ENCODE assay signal across 39 cellular contexts in the genomic region with DNA sequence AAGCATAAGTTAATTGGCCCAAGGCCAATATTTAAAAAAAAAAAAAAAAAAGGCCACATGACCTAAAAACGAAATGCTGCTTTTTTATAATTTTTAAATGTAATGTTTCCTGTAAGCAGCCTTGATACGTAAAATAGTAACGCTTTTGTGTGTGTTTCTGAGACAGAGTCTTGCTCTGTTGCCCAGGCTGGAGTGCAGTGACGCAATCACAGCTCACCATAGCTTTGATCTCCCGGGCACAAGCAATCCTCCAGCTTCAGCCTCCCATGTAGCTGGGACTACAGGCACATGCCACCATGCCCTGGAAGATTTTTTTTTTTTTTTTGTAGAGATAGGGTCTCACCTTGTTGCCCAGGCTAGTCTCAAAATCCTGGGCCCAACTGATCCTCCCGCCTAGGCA.
"Had no signal": no experiment of that assay in that cellular context is flagged by ENCODE, and none has a peak within 500 bp of the region (broad histone marks: within the 10 kb centered on the region; RNA-seq: fewer than 3 reads in every experiment).

No MANE protein-coding gene starts in this region.

- H3K4me3 Mint-ChIP-seq: activated naive CD4-positive, alpha-beta T cell treated with anti-CD3 and anti-CD28 coated beads for 36 hours; activated naive CD4-positive, alpha-beta T cell treated with anti-CD3 and anti-CD28 coated beads, Interleukin-2, amount 10 ng/mL, durations not matched to agents 7 days and 5 days; activated naive CD4-positive, alpha-beta T cell treated with anti-CD3 and anti-CD28 coated beads, Interleukin-2, amount 50 U/mL, for 24 hours; activated naive CD8-positive, alpha-beta T cell; activated naive CD8-positive, alpha-beta T cell treated with anti-CD3 and anti-CD28 coated beads for 36 hours; activated naive CD8-positive, alpha-beta T cell treated with anti-CD3 and anti-CD28 coated beads, Interleukin-2, amount 10 ng/mL, durations not matched to agents 7 days and 5 days; activated naive CD8-positive, alpha-beta T cell treated with anti-CD3 and anti-CD28 coated beads, Interleukin-2, amount 50 U/mL, for 24 hours; activated T-cell treated with anti-CD3 and anti-CD28 coated beads, Interleukin-2, amount 50 U/mL, for 24 hours; activated T-cell treated with anti-CD3 and anti-CD28 coated beads, Interleukin-2, amount 50 U/mL, for 72 hours; activated T-helper 1 cell treated with anti-CD3 and anti-CD28 coated beads, Interleukin-12 subunit alpha, Interleukin-12 subunit beta, Interleukin-2, Interleukin-4 antibody, amounts not matched to agents 30 ng/mL and 10 ng/mL and 1 ng/mL, durations not matched to agents 14 hours and 24 hours and 36 hours; activated T-helper 17 cell treated with anti-CD3 and anti-CD28 coated beads, Interleukin-2, amount 50 U/mL, for 72 hours; brain; central memory CD8-positive, alpha-beta T cell had no signal

- ATAC-seq: activated naive CD4-positive, alpha-beta T cell treated with anti-CD3 and anti-CD28 coated beads, Interleukin-2, amount 50 U/mL, for 72 hours; activated naive CD8-positive, alpha-beta T cell treated with anti-CD3 and anti-CD28 coated beads, Interleukin-2, amount 50 U/mL, for 24 hours; activated T-cell treated with anti-CD3 and anti-CD28 coated beads, Interleukin-2, amount 50 U/mL, for 72 hours; activated T-helper 17 cell treated with anti-CD3 and anti-CD28 coated beads, Interleukin-2, amount 50 U/mL, for 72 hours; body of pancreas had no signal

- H3K36me3 Mint-ChIP-seq: activated naive CD4-positive, alpha-beta T cell treated with anti-CD3 and anti-CD28 coated beads, Interleukin-2, amount 10 ng/mL, durations not matched to agents 7 days and 5 days; activated naive CD4-positive, alpha-beta T cell treated with anti-CD3 and anti-CD28 coated beads, Interleukin-2, amount 50 U/mL, for 24 hours; activated naive CD4-positive, alpha-beta T cell treated with anti-CD3 and anti-CD28 coated beads, Interleukin-2, amount 50 U/mL, for 72 hours; activated naive CD8-positive, alpha-beta T cell; activated naive CD8-positive, alpha-beta T cell treated with anti-CD3 and anti-CD28 coated beads for 36 hours; activated naive CD8-positive, alpha-beta T cell treated with anti-CD3 and anti-CD28 coated beads, Interleukin-2, amount 10 ng/mL, durations not matched to agents 7 days and 5 days; brain had no signal

- H3K4me3 ChIP-seq: adrenal gland, ascending aorta, body of pancreas, breast epithelium, cardiac muscle cell had no signal

- H3K27ac Mint-ChIP-seq: activated naive CD4-positive, alpha-beta T cell treated with anti-CD3 and anti-CD28 coated beads for 36 hours; activated naive CD4-positive, alpha-beta T cell treated with anti-CD3 and anti-CD28 coated beads, Interleukin-2, amount 10 ng/mL, durations not matched to agents 7 days and 5 days; activated naive CD4-positive, alpha-beta T cell treated with anti-CD3 and anti-CD28 coated beads, Interleukin-2, amount 50 U/mL, for 24 hours; activated naive CD4-positive, alpha-beta T cell treated with anti-CD3 and anti-CD28 coated beads, Interleukin-2, amount 50 U/mL, for 72 hours; activated naive CD8-positive, alpha-beta T cell; activated naive CD8-positive, alpha-beta T cell treated with anti-CD3 and anti-CD28 coated beads for 36 hours; activated naive CD8-positive, alpha-beta T cell treated with anti-CD3 and anti-CD28 coated beads, Interleukin-2, amount 10 ng/mL, durations not matched to agents 7 days and 5 days; activated naive CD8-positive, alpha-beta T cell treated with anti-CD3 and anti-CD28 coated beads, Interleukin-2, amount 50 U/mL, for 24 hours; activated T-cell treated with anti-CD3 and anti-CD28 coated beads, Interleukin-2, amount 50 U/mL, for 24 hours; activated T-cell treated with anti-CD3 and anti-CD28 coated beads, Interleukin-2, amount 50 U/mL, for 72 hours; activated T-helper 1 cell treated with anti-CD3 and anti-CD28 coated beads, Interleukin-12 subunit alpha, Interleukin-12 subunit beta, Interleukin-2, Interleukin-4 antibody, amounts not matched to agents 30 ng/mL and 10 ng/mL and 1 ng/mL, durations not matched to agents 14 hours and 24 hours and 36 hours; activated T-helper 17 cell treated with anti-CD3 and anti-CD28 coated beads, Interleukin-2, amount 50 U/mL, for 72 hours; activated T-helper 2 cell treated with anti-CD3 and anti-CD28 coated beads, Interferon-gamma antibody, Interleukin-2, Interleukin-4, amounts not matched to agents 10 μg/mL and 5 μg/mL and 100 μg/mL, durations not matched to agents 14 hours and 24 hours and 36 hours; brain had no signal

- H3K27ac ChIP-seq: adrenal gland, ascending aorta, body of pancreas, brain microvascular endothelial cell, breast epithelium, cardiac muscle cell had no signal

- DNase-seq: activated effector memory CD4-positive, alpha-beta T cell treated with anti-CD3 and anti-CD28 coated beads, Interleukin-2, amount 50 U/mL, for 16 hours; activated effector memory CD4-positive, alpha-beta T cell treated with Interleukin-2 at 50 U/mL for 16 hours; activated gamma-delta T cell; activated gamma-delta T cell treated with Interleukin-2 at 50 U/mL for 16 hours; activated naive CD4-positive, alpha-beta T cell; activated naive CD4-positive, alpha-beta T cell treated with anti-CD3 and anti-CD28 coated beads for 36 hours; activated naive CD4-positive, alpha-beta T cell treated with anti-CD3 and anti-CD28 coated beads, Interleukin-2, amount 10 ng/mL, durations not matched to agents 7 days and 5 days; activated naive CD4-positive, alpha-beta T cell treated with anti-CD3 and anti-CD28 coated beads, Interleukin-2, amount 50 U/mL, for 16 hours; activated naive CD4-positive, alpha-beta T cell treated with Interleukin-2 at 50 U/mL for 16 hours; activated naive CD8-positive, alpha-beta T cell treated with anti-CD3 and anti-CD28 coated beads for 36 hours; activated naive CD8-positive, alpha-beta T cell treated with anti-CD3 and anti-CD28 coated beads, Interleukin-2, amount 10 ng/mL, durations not matched to agents 7 days and 5 days; activated naive CD8-positive, alpha-beta T cell treated with anti-CD3 and anti-CD28 coated beads, Interleukin-2, amount 50 U/mL, for 24 hours; activated T-cell treated with anti-CD3 and anti-CD28 coated beads, Interleukin-2, amount 50 U/mL, for 1 hour; activated T-cell treated with anti-CD3 and anti-CD28 coated beads, Interleukin-2, amount 50 U/mL, for 24 hours; activated T-cell treated with anti-CD3 and anti-CD28 coated beads, Interleukin-2, amount 50 U/mL, for 48 hours; activated T-cell treated with anti-CD3 and anti-CD28 coated beads, Interleukin-2, amount 50 U/mL, for 72 hours; adrenal gland; amniotic stem cell; amygdala; anterior cingulate cortex; aorta; body of pancreas; brain microvascular endothelial cell; caudate nucleus; central memory CD4-positive, alpha-beta T cell; cerebellar nuclear complex had no signal

- H3K27me3 ChIP-seq: adrenal gland, ascending aorta, body of pancreas, brain microvascular endothelial cell, breast epithelium, cardiac muscle cell had no signal

- H3K4me1 Mint-ChIP-seq: activated naive CD4-positive, alpha-beta T cell treated with anti-CD3 and anti-CD28 coated beads, Interleukin-2, amount 10 ng/mL, durations not matched to agents 7 days and 5 days; activated naive CD4-positive, alpha-beta T cell treated with anti-CD3 and anti-CD28 coated beads, Interleukin-2, amount 50 U/mL, for 24 hours; activated naive CD8-positive, alpha-beta T cell treated with anti-CD3 and anti-CD28 coated beads for 36 hours; activated naive CD8-positive, alpha-beta T cell treated with anti-CD3 and anti-CD28 coated beads, Interleukin-2, amount 10 ng/mL, durations not matched to agents 7 days and 5 days; activated naive CD8-positive, alpha-beta T cell treated with anti-CD3 and anti-CD28 coated beads, Interleukin-2, amount 50 U/mL, for 24 hours; activated T-helper 17 cell treated with anti-CD3 and anti-CD28 coated beads, Interleukin-2, amount 50 U/mL, for 72 hours; brain; central memory CD8-positive, alpha-beta T cell had no signal

- FAIRE-seq: astrocyte, bronchial epithelial cell had no signal

- H3K36me3 ChIP-seq: adrenal gland, ascending aorta, brain microvascular endothelial cell, cardiac muscle cell had no signal

- H3K9me3 ChIP-seq: adrenal gland, ascending aorta, body of pancreas, breast epithelium had no signal

- H3K9me3 Mint-ChIP-seq: activated naive CD4-positive, alpha-beta T cell treated with anti-CD3 and anti-CD28 coated beads for 36 hours; activated naive CD4-positive, alpha-beta T cell treated with anti-CD3 and anti-CD28 coated beads, Interleukin-2, amount 10 ng/mL, durations not matched to agents 7 days and 5 days; activated naive CD4-positive, alpha-beta T cell treated with anti-CD3 and anti-CD28 coated beads, Interleukin-2, amount 50 U/mL, for 24 hours; activated naive CD4-positive, alpha-beta T cell treated with anti-CD3 and anti-CD28 coated beads, Interleukin-2, amount 50 U/mL, for 72 hours; activated naive CD8-positive, alpha-beta T cell treated with anti-CD3 and anti-CD28 coated beads for 36 hours; activated naive CD8-positive, alpha-beta T cell treated with anti-CD3 and anti-CD28 coated beads, Interleukin-2, amount 10 ng/mL, durations not matched to agents 7 days and 5 days; activated naive CD8-positive, alpha-beta T cell treated with anti-CD3 and anti-CD28 coated beads, Interleukin-2, amount 50 U/mL, for 24 hours; activated T-cell treated with anti-CD3 and anti-CD28 coated beads, Interleukin-2, amount 50 U/mL, for 24 hours; activated T-cell treated with anti-CD3 and anti-CD28 coated beads, Interleukin-2, amount 50 U/mL, for 72 hours; activated T-helper 1 cell treated with anti-CD3 and anti-CD28 coated beads, Interleukin-12 subunit alpha, Interleukin-12 subunit beta, Interleukin-2, Interleukin-4 antibody, amounts not matched to agents 30 ng/mL and 10 ng/mL and 1 ng/mL, durations not matched to agents 14 hours and 24 hours and 36 hours; activated T-helper 17 cell treated with anti-CD3 and anti-CD28 coated beads, Interleukin-2, amount 50 U/mL, for 72 hours; activated T-helper 2 cell treated with anti-CD3 and anti-CD28 coated beads, Interferon-gamma antibody, Interleukin-2, Interleukin-4, amounts not matched to agents 10 μg/mL and 5 μg/mL and 100 μg/mL, durations not matched to agents 14 hours and 24 hours and 36 hours; brain; central memory CD8-positive, alpha-beta T cell had no signal

- H3K27me3 Mint-ChIP-seq: activated naive CD4-positive, alpha-beta T cell treated with anti-CD3 and anti-CD28 coated beads, Interleukin-2, amount 10 ng/mL, durations not matched to agents 7 days and 5 days; activated naive CD4-positive, alpha-beta T cell treated with anti-CD3 and anti-CD28 coated beads, Interleukin-2, amount 50 U/mL, for 24 hours; activated naive CD8-positive, alpha-beta T cell; activated naive CD8-positive, alpha-beta T cell treated with anti-CD3 and anti-CD28 coated beads for 36 hours; activated naive CD8-positive, alpha-beta T cell treated with anti-CD3 and anti-CD28 coated beads, Interleukin-2, amount 10 ng/mL, durations not matched to agents 7 days and 5 days; activated naive CD8-positive, alpha-beta T cell treated with anti-CD3 and anti-CD28 coated beads, Interleukin-2, amount 50 U/mL, for 24 hours; activated T-cell treated with anti-CD3 and anti-CD28 coated beads, Interleukin-2, amount 50 U/mL, for 24 hours; activated T-helper 17 cell treated with anti-CD3 and anti-CD28 coated beads, Interleukin-2, amount 50 U/mL, for 72 hours; central memory CD8-positive, alpha-beta T cell had no signal

- H3K4me1 ChIP-seq: ascending aorta, body of pancreas, breast epithelium had no signal
